ENCODE assay signal across 20 cellular contexts in genomic region chr14:104715416-104715815, GRCh38. TPM values are rescaled to one million over a fixed set of nuclear protein-coding genes. Genes with fewer than 3 reads are reported as not detected.
DNase-seq lines count a peak whose midpoint lies in the region; FAIRE-seq and TF ChIP-seq lines count a peak whose summit lies in the region.
"Had no signal": no experiment of that assay in that cellular context is flagged by ENCODE, and none has a peak within 500 bp of the region (broad histone marks: within the 10 kb centered on the region; RNA-seq: fewer than 3 reads in every experiment).

No MANE protein-coding gene starts in this region.

- H3K9me3 ChIP-seq in BLaER1 treated with 17β-estradiol and CSF1 and Interleukin-3, amounts not matched to agents 10 nM and 100 nM (replicated peaks in 1 of 11) = no peaks in the 10 kb centered on the region
- no peaks in the 10 kb centered on the region for H3K9me3 ChIP-seq in endodermal cell (ENCODE audit: control insufficient read depth, low read length)
- peaks cover 2% of the 10 kb centered on the region for H3K9me3 ChIP-seq in trophoblast cell (ENCODE audit: insufficient read depth, low read depth, low read length)
- H3K9me3 ChIP-seq: Peyer's patch, SJCRH30 had no signal

- no peak overlapping the region for H2AFZ ChIP-seq in trophoblast cell (ENCODE audit: insufficient read depth, low read length, poor library complexity)

- peak overlapping the region in 8 of 11 experiments; percentile 78 to 93 (median 90); a peak in 17 of 22 replicates for H3K4me2 ChIP-seq in BLaER1 treated with 17β-estradiol and CSF1 and Interleukin-3, amounts not matched to agents 10 nM and 100 nM
- no peak overlapping the region for H3K4me2 ChIP-seq in trophoblast cell (ENCODE audit: low read length)
- H3K4me2 ChIP-seq: KMS-11 had no signal

- no peak overlapping the region for H2BK5ac ChIP-seq in trophoblast cell (ENCODE audit: low read depth, low read length, poor library complexity)

- no peak for FAIRE-seq in HTR-8/SVneo (lab: Jason Lieb, UNC)
- FAIRE-seq: GM12878 had no signal

- no peak overlapping the region for H3K27ac Mint-ChIP-seq in endodermal cell
- H3K27ac Mint-ChIP-seq: T-cell had no signal

- H3K4me1 ChIP-seq in BLaER1 treated with 17β-estradiol and CSF1 and Interleukin-3, amounts not matched to agents 10 nM and 100 nM = peaks cover 40 to 90% (median 87%) of the 10 kb centered on the region in 10 experiments
- H3K4me1 ChIP-seq in endodermal cell (ENCODE audit: control insufficient read depth, insufficient read depth, low read length) (no peaks in the 10 kb centered on the region), trophoblast cell (ENCODE audit: control insufficient read depth in 1 of 2, insufficient read depth in 2 of 2, low read length in 2 of 2) (no peaks in the 10 kb centered on the region)
- H3K4me1 ChIP-seq: Peyer's patch, SJCRH30 had no signal

- no peak overlapping the region for H3K14ac ChIP-seq in trophoblast cell (ENCODE audit: low read length)

- H4K8ac ChIP-seq in trophoblast cell (ENCODE audit: low read depth, low read length) = no peak overlapping the region

- H3K4me3 ChIP-seq in BLaER1 treated with 17β-estradiol and CSF1 and Interleukin-3, amounts not matched to agents 10 nM and 100 nM = no peak overlapping the region
- H3K4me3 ChIP-seq in H7 (ENCODE audit: insufficient read depth, low read depth, low read length) (no peak overlapping the region), endodermal cell (ENCODE audit: low read length) (no peak overlapping the region), trophoblast cell (ENCODE audit: low read depth, low read length) (no peak overlapping the region)
- H3K4me3 ChIP-seq: GM12878, Peyer's patch, SJCRH30 had no signal

- H2BK120ac ChIP-seq in trophoblast cell (ENCODE audit: insufficient read depth, low read length, poor library complexity) = no peak overlapping the region

- H3K27me3 ChIP-seq in BLaER1 treated with 17β-estradiol and CSF1 and Interleukin-3, amounts not matched to agents 10 nM and 100 nM = no peaks in the 10 kb centered on the region
- H3K27me3 ChIP-seq in H7 (ENCODE audit: control insufficient read depth, insufficient read depth, low read length) (no peaks in the 10 kb centered on the region), endodermal cell (ENCODE audit: control insufficient read depth, insufficient read depth, low read length, poor library complexity, severe bottlenecking) (no peaks in the 10 kb centered on the region), trophoblast cell (ENCODE audit: insufficient read depth, low read length) (no peaks in the 10 kb centered on the region)
- H3K27me3 ChIP-seq: Peyer's patch, SJCRH30 had no signal

- H3K4me3 Mint-ChIP-seq in endodermal cell = no peak overlapping the region
- H3K4me3 Mint-ChIP-seq: T-cell had no signal

- H3K36me3 ChIP-seq in BLaER1 treated with 17β-estradiol and CSF1 and Interleukin-3, amounts not matched to agents 10 nM and 100 nM = peaks cover 69 to 88% (median 79%) of the 10 kb centered on the region in 11 experiments
- peaks cover 7% of the 10 kb centered on the region for H3K36me3 ChIP-seq in H7 (replicated peaks; ENCODE audit: control insufficient read depth, insufficient read depth, low read length)
- peaks cover under 1% of the 10 kb centered on the region for H3K36me3 ChIP-seq in endodermal cell (ENCODE audit: control insufficient read depth, insufficient read depth, low read length)
- peaks cover 90 to 93% of the 10 kb centered on the region in 2 experiments for H3K36me3 ChIP-seq in trophoblast cell (ENCODE audit: control insufficient read depth in 1 of 2, insufficient read depth in 2 of 2, low read length in 2 of 2)

- H3K79me2 ChIP-seq in trophoblast cell (ENCODE audit: control insufficient read depth, insufficient read depth, low read length, poor library complexity) = no peaks in the 10 kb centered on the region

- H3K36me3 Mint-ChIP-seq in endodermal cell (ENCODE audit: low read depth) = peaks cover 26% of the 10 kb centered on the region

- H3K27ac ChIP-seq in BLaER1 treated with 17β-estradiol and CSF1 and Interleukin-3, amounts not matched to agents 10 nM and 100 nM = peak overlapping the region in 3 of 11 experiments; percentile 24 to 90 (median 88); a peak in 4 of 22 replicates
- no peak overlapping the region for H3K27ac ChIP-seq in endodermal cell (ENCODE audit: low read depth, low read length)
- no peak overlapping the region for H3K27ac ChIP-seq in trophoblast cell (ENCODE audit: low read depth, low read length)
- H3K27ac ChIP-seq: HL-60, KMS-11, Peyer's patch, SJCRH30 had no signal

- peaks cover 0 to 73% (median 14%) of the 10 kb centered on the region in 11 experiments; a peak in 15 of 22 replicates for H4K20me1 ChIP-seq in BLaER1 treated with 17β-estradiol and CSF1 and Interleukin-3, amounts not matched to agents 10 nM and 100 nM

- no peak overlapping the region for H3K18ac ChIP-seq in trophoblast cell (ENCODE audit: low read length)

- peaks cover 2% of the 10 kb centered on the region for H3K4me1 Mint-ChIP-seq in endodermal cell

- peak; percentile 24 for TF ChIP-seq CTCF in endodermal cell (conservative IDR thresholded peaks at IDR 0.05)

- no peak overlapping the region for H3K4ac ChIP-seq in trophoblast cell (ENCODE audit: low read depth, low read length)

- no peak overlapping the region for H4K91ac ChIP-seq in trophoblast cell (ENCODE audit: low read depth, low read length)

- H2AK5ac ChIP-seq in trophoblast cell (ENCODE audit: low read length) = no peak overlapping the region

- DNase-seq in H7 = peak; percentile 69
- DNase-seq in endodermal cell = no peak
- peak; percentile 98 for DNase-seq in trophoblast cell
- no peak for DNase-seq in NCI-H146 (lab: John Stamatoyannopoulos, UW)
- DNase-seq in activated effector memory CD4-positive, alpha-beta T cell treated with Interleukin-2 at 50 U/mL for 16 hours = no peak
- no peak for DNase-seq in foreskin melanocyte
- DNase-seq in HTR-8/SVneo (ENCODE audit: insufficient read length, low spot score) = no peak
- DNase-seq: MV-4-11, NCI-H1105 treated with DMSO at 0.1 percent for 48 hours, NCI-H1694, NCI-H2081 treated with DMSO at 0.1 percent for 48 hours, NCI-H2171 treated with DMSO at 0.1 percent for 48 hours, NCI-H524 treated with DMSO at 0.1 percent for 48 hours, Peyer's patch, SJCRH30, T-cell had no signal

- H3K9ac ChIP-seq in BLaER1 treated with 17β-estradiol and CSF1 and Interleukin-3, amounts not matched to agents 10 nM and 100 nM = peak overlapping the region in 6 of 11 experiments; percentile 19 to 85 (median 80); a peak in 6 of 22 replicates
- no peak overlapping the region for H3K9ac ChIP-seq in endodermal cell (ENCODE audit: extremely low read depth, low read length, poor library complexity, severe bottlenecking)
- H3K9ac ChIP-seq in trophoblast cell (ENCODE audit: low read length) = no peak overlapping the region
- H3K9ac ChIP-seq: KMS-11 had no signal

- H3K27me3 Mint-ChIP-seq in endodermal cell (ENCODE audit: insufficient read depth) = no peaks in the 10 kb centered on the region
- H3K27me3 Mint-ChIP-seq: T-cell had no signal

- H3K9me3 Mint-ChIP-seq in endodermal cell = no peaks in the 10 kb centered on the region
- H3K9me3 Mint-ChIP-seq: T-cell had no signal

- H4K12ac ChIP-seq in trophoblast cell (ENCODE audit: low read depth, low read length) = no peak overlapping the region

- WGBS in endodermal cell (ENCODE audit: insufficient coverage in 1 of 2, insufficient read length in 1 of 2), 2 experiments = 93% methylated on average over 13 to 18 of the region's 18 CpGs
- no CpG with 5 or more reads among the region's 18 CpGs for WGBS in trophoblast cell (ENCODE audit: extremely low coverage, insufficient coverage, insufficient read length)

- H2BK12ac ChIP-seq in trophoblast cell (ENCODE audit: low read length) = no peak overlapping the region

- no peaks in the 10 kb centered on the region for H3K79me1 ChIP-seq in trophoblast cell (ENCODE audit: low read length)

- no peak overlapping the region for H3K23ac ChIP-seq in trophoblast cell (ENCODE audit: low read length)

RNA-seq across cellular contexts. Expression of gene ADSS1, which starts 8.6 kb away (rescaled TPM):
- total RNA-seq in H7 (2014; rRNA removed; shearing (Covaris generic)) = 10.3 and 11.2 TPM in 2 replicates
- total RNA-seq in endodermal cell = 10 to 100 TPM; 15.8 to 31.0 TPM
- 16.1 TPM for polyA plus RNA-seq in endodermal cell (2013, experiment 1 of 2)
- 14.1 TPM for polyA plus RNA-seq in endodermal cell (2013, experiment 2 of 2)
- 2.9 and 3.4 TPM in 2 replicates for polyA plus RNA-seq in trophoblast cell (2013)

RNA-seq across cellular contexts. Expression of gene INF2, which starts 26.0 kb away (rescaled TPM):
- total RNA-seq in H7 (2014; rRNA removed; shearing (Covaris generic)) = 62.8 and 78.6 TPM in 2 replicates
- 100 to 1,000 TPM in 1 of 2 donors, 10 to 100 TPM in 1; 99.7 to 114 TPM for total RNA-seq in endodermal cell
- polyA plus RNA-seq in endodermal cell (2013, experiment 1 of 2) = 35.2 TPM
- 35.8 TPM for polyA plus RNA-seq in endodermal cell (2013, experiment 2 of 2)
- polyA plus RNA-seq in trophoblast cell (2013) = 87.6 and 90.6 TPM in 2 replicates

RNA-seq across cellular contexts. Expression of gene SIVA1, which starts 37.5 kb away (rescaled TPM):
- total RNA-seq in H7 (2014; rRNA removed; shearing (Covaris generic)) = 206 and 249 TPM in 2 replicates
- 10 to 100 TPM; 82.5 to 87.3 TPM for total RNA-seq in endodermal cell
- 89.7 TPM for polyA plus RNA-seq in endodermal cell (2013, experiment 1 of 2)
- 92.2 TPM for polyA plus RNA-seq in endodermal cell (2013, experiment 2 of 2)
- polyA plus RNA-seq in trophoblast cell (2013) = 88.0 and 93.0 TPM in 2 replicates

Comparison
In these comparisons a context has a peak if more than half of its experiments do, and no peak if none do; other contexts are left out.
1. H3K9ac ChIP-seq: peak in BLaER1 treated with 17β-estradiol and CSF1 and Interleukin-3, amounts not matched to agents 10 nM and 100 nM (6 of 11); none in endodermal cell (single experiment) and trophoblast cell (single experiment).
2. DNase-seq: peak in H7 (single experiment) and trophoblast cell (2 of 2); none in endodermal cell (single experiment), NCI-H146 (single experiment), activated effector memory CD4-positive, alpha-beta T cell treated with Interleukin-2 at 50 U/mL for 16 hours (single experiment), foreskin melanocyte (single experiment) and HTR-8/SVneo (single experiment).